ENCODE assay signal across 29 cellular contexts in the genomic region with DNA sequence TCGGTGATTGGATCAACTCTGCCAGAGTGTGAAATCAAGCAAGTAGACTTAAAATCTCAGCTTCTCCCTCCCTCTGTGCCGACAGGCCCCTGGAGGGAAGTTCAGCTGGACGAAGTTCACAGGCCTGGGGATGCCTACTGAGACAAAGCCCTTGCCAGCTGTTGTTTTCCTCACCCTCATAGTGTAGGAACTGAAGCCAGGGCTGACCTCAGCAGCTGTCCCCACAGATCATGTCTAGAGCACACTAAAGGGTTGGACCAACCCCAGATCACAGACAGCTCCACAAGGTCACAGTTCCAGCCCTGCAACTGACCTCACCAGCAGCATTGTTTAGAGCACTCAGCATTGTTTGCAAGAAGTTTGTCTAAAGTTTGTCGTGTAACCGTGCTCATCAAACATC.
DNase-seq lines count a peak whose midpoint lies in the region; ATAC-seq and TF ChIP-seq lines count a peak whose summit lies in the region.
"Had no signal": no experiment of that assay in that cellular context is flagged by ENCODE, and none has a peak within 500 bp of the region (broad histone marks: within the 10 kb centered on the region; RNA-seq: fewer than 3 reads in every experiment).

No MANE protein-coding gene starts in this region.

- H3K27me3 Mint-ChIP-seq in neural crest cell (ENCODE audit: low read depth): no peaks in the 10 kb centered on the region

- no peaks in the 10 kb centered on the region for H4K20me1 ChIP-seq in GM23248 (ENCODE audit: insufficient read depth)
- no peaks in the 10 kb centered on the region for H4K20me1 ChIP-seq in Karpas-422 (ENCODE audit: insufficient read depth, low read depth, low read length)
- H4K20me1 ChIP-seq: BLaER1 treated with 17β-estradiol and CSF1 and Interleukin-3, amounts not matched to agents 10 nM and 100 nM had no signal

- H3K27ac Mint-ChIP-seq in neural crest cell (ENCODE audit: unreplicated experiment): peak overlapping the region; percentile 88
- H3K27ac Mint-ChIP-seq in stimulated activated effector memory CD8-positive, alpha-beta T cell treated with anti-CD3 and anti-CD28 coated beads, Interleukin-12 subunit alpha, Interleukin-12 subunit beta, amount 100 ng/mL, for 72 hours: no peak overlapping the region
- H3K27ac Mint-ChIP-seq: activated CD8-positive, alpha-beta T cell treated with anti-CD3 and anti-CD28 coated beads, Interleukin-2, amount 10 ng/mL, durations not matched to agents 7 days and 5 days had no signal

- WGBS in heart right ventricle, 2 donors: 55 to 59% methylated on average over 5 of the region's 5 CpGs
- 79 to 83% methylated on average over 5 of the region's 5 CpGs for WGBS in GM23248 (ENCODE audit: low coverage in 1 of 2, low lambda C conversion rate in 2 of 2, missing lambda C conversion rate in 2 of 2), 2 experiments

- no peaks in the 10 kb centered on the region for H3K9me3 Mint-ChIP-seq in neural crest cell
- H3K9me3 Mint-ChIP-seq in stimulated activated effector memory CD8-positive, alpha-beta T cell treated with anti-CD3 and anti-CD28 coated beads, Interleukin-12 subunit alpha, Interleukin-12 subunit beta, amount 100 ng/mL, for 72 hours: no peaks in the 10 kb centered on the region

- TF ChIP-seq CTCF in heart right ventricle (IDR thresholded peaks at IDR 0.05): no peak
- no peak for TF ChIP-seq CTCF in neural crest cell (conservative IDR thresholded peaks at IDR 0.05)

- in situ Hi-C loops in GM23248 (cut with MboI): no loop called here

- no peaks in the 10 kb centered on the region for H3K36me3 Mint-ChIP-seq in neural crest cell (ENCODE audit: low read depth)
- no peaks in the 10 kb centered on the region for H3K36me3 Mint-ChIP-seq in stimulated activated effector memory CD8-positive, alpha-beta T cell treated with anti-CD3 and anti-CD28 coated beads, Interleukin-12 subunit alpha, Interleukin-12 subunit beta, amount 100 ng/mL, for 72 hours

- no peaks in the 10 kb centered on the region for H3K79me2 ChIP-seq in GM23248 (ENCODE audit: insufficient read depth)
- H3K79me2 ChIP-seq in Karpas-422 (ENCODE audit: low read length): no peaks in the 10 kb centered on the region

- peak overlapping the region in 1 of 10 donors; percentile 15 for H3K27ac ChIP-seq in heart right ventricle
- H3K27ac ChIP-seq in GM23248: no peak overlapping the region
- no peak overlapping the region for H3K27ac ChIP-seq in Karpas-422 (ENCODE audit: low read length)
- H3K27ac ChIP-seq: BLaER1 treated with 17β-estradiol and CSF1 and Interleukin-3, amounts not matched to agents 10 nM and 100 nM; brain microvascular endothelial cell; esophagus squamous epithelium; left lung; Peyer's patch; tibial artery had no signal

- H3K27me3 ChIP-seq in heart right ventricle (no peaks in the 10 kb centered on the region), GM23248 (replicated peaks; ENCODE audit: insufficient read depth) (no peaks in the 10 kb centered on the region), Karpas-422 (ENCODE audit: low read length) (no peaks in the 10 kb centered on the region)
- H3K27me3 ChIP-seq: BLaER1 treated with 17β-estradiol and CSF1 and Interleukin-3, amounts not matched to agents 10 nM and 100 nM; brain microvascular endothelial cell; dorsolateral prefrontal cortex; esophagus squamous epithelium; left lung; Peyer's patch had no signal

- no peak overlapping the region for H2AFZ ChIP-seq in GM23248
- H2AFZ ChIP-seq in Karpas-422 (ENCODE audit: low read length): no peak overlapping the region

- no peaks in the 10 kb centered on the region for H3F3A ChIP-seq in GM23248 (ENCODE audit: insufficient read depth)

- H3K4me1 Mint-ChIP-seq in neural crest cell: peaks cover 29% of the 10 kb centered on the region
- H3K4me1 Mint-ChIP-seq in stimulated activated effector memory CD8-positive, alpha-beta T cell treated with anti-CD3 and anti-CD28 coated beads, Interleukin-12 subunit alpha, Interleukin-12 subunit beta, amount 100 ng/mL, for 72 hours: no peaks in the 10 kb centered on the region

- no peak overlapping the region for H3K4me2 ChIP-seq in GM23248 (ENCODE audit: unreplicated experiment)
- no peak overlapping the region for H3K4me2 ChIP-seq in Karpas-422 (ENCODE audit: low read depth, low read length, poor library complexity, severe bottlenecking)
- H3K4me2 ChIP-seq: BLaER1 treated with 17β-estradiol and CSF1 and Interleukin-3, amounts not matched to agents 10 nM and 100 nM had no signal

- intact Hi-C loops in heart right ventricle (cut with DNase I): no loop called here

- H3K4me3 Mint-ChIP-seq in neural crest cell: no peak overlapping the region
- H3K4me3 Mint-ChIP-seq in stimulated activated effector memory CD8-positive, alpha-beta T cell treated with anti-CD3 and anti-CD28 coated beads, Interleukin-12 subunit alpha, Interleukin-12 subunit beta, amount 100 ng/mL, for 72 hours: no peak overlapping the region
- H3K4me3 Mint-ChIP-seq: activated CD8-positive, alpha-beta T cell treated with anti-CD3 and anti-CD28 coated beads, Interleukin-2, amount 10 ng/mL, durations not matched to agents 7 days and 5 days had no signal

- H3K4me1 ChIP-seq in heart right ventricle (peaks cover 0 to 21% (median 10%) of the 10 kb centered on the region in 9 donors), GM23248 (ENCODE audit: insufficient read depth) (peaks cover 7% of the 10 kb centered on the region), Karpas-422 (ENCODE audit: low read length) (no peaks in the 10 kb centered on the region)
- H3K4me1 ChIP-seq: left lung had no signal

- DNase-seq in RPMI8226 (peak; percentile 45), heart right ventricle (peak in 1 of 2 donors; percentile 27), neural crest cell (ENCODE audit: low read depth, low spot score) (no peak), GM23248 (no peak), Karpas-422 (no peak), AG20443 (ENCODE audit: low spot score) (no peak)
- DNase-seq in stimulated activated effector memory CD8-positive, alpha-beta T cell treated with anti-CD3 and anti-CD28 coated beads, Interleukin-12 subunit alpha, Interleukin-12 subunit beta, amount 100 ng/mL, for 72 hours (ENCODE audit: low spot score in 2 of 2): no peak
- DNase-seq: activated CD4-positive, alpha-beta T cell treated with anti-CD3 and anti-CD28 coated beads for 4 hours; activated CD8-positive, alpha-beta T cell treated with anti-CD3 and anti-CD28 coated beads, Interleukin-2, amount 10 ng/mL, durations not matched to agents 7 days and 5 days; activated naive CD4-positive, alpha-beta T cell treated with anti-CD3 and anti-CD28 coated beads, Interleukin-2, amount 50 U/mL, for 16 hours; brain microvascular endothelial cell; esophagus squamous epithelium; foreskin melanocyte; HCEC 1CT; Kasumi-1; left lung; mesendoderm; MV-4-11; NCI-H1436; NCI-H2081 treated with DMSO at 0.1 percent for 48 hours; NCI-H2227 treated with DMSO at 0.1 percent for 48 hours; occipital lobe; Peyer's patch; stimulated activated CD4-positive, alpha-beta T cell treated with anti-CD3 and anti-CD28 coated beads, Interleukin-12 subunit alpha, Interleukin-12 subunit beta, amount 100 ng/mL, for 4 hours; stimulated activated CD4-positive, alpha-beta T cell treated with anti-CD3 and anti-CD28 coated beads, Interleukin-2, amount 100 ng/mL, for 48 hours; T-helper 9 cell; tibial artery had no signal

- H3K4me3 ChIP-seq in heart right ventricle (no peak overlapping the region), GM23248 (no peak overlapping the region), Karpas-422 (ENCODE audit: low read length) (no peak overlapping the region)
- H3K4me3 ChIP-seq: BLaER1 treated with 17β-estradiol and CSF1 and Interleukin-3, amounts not matched to agents 10 nM and 100 nM; dorsolateral prefrontal cortex; esophagus squamous epithelium; left lung; Peyer's patch; tibial artery had no signal

- H3K9me2 ChIP-seq in GM23248 (ENCODE audit: insufficient read depth): no peaks in the 10 kb centered on the region
- H3K9me2 ChIP-seq in Karpas-422 (replicated peaks; ENCODE audit: insufficient read depth, low read length): no peaks in the 10 kb centered on the region

- ATAC-seq in heart right ventricle: peak; percentile 62 to 87 (median 74)
- ATAC-seq in stimulated activated effector memory CD8-positive, alpha-beta T cell treated with anti-CD3 and anti-CD28 coated beads, Interleukin-12 subunit alpha, Interleukin-12 subunit beta, amount 100 ng/mL, for 72 hours: peak; percentile 35
- ATAC-seq: activated CD8-positive, alpha-beta T cell treated with anti-CD3 and anti-CD28 coated beads, Interleukin-2, amount 10 ng/mL, durations not matched to agents 7 days and 5 days; left lung had no signal

- H3K9ac ChIP-seq in GM23248 (no peak overlapping the region), Karpas-422 (ENCODE audit: low read length) (no peak overlapping the region)
- H3K9ac ChIP-seq: BLaER1 treated with 17β-estradiol and CSF1 and Interleukin-3, amounts not matched to agents 10 nM and 100 nM had no signal

- H3K9me3 ChIP-seq in heart right ventricle: no peaks in the 10 kb centered on the region
- no peaks in the 10 kb centered on the region for H3K9me3 ChIP-seq in GM23248 (ENCODE audit: low read depth)
- no peaks in the 10 kb centered on the region for H3K9me3 ChIP-seq in Karpas-422 (ENCODE audit: low read length)
- H3K9me3 ChIP-seq: BLaER1 treated with 17β-estradiol and CSF1 and Interleukin-3, amounts not matched to agents 10 nM and 100 nM; esophagus squamous epithelium; left lung; Peyer's patch; tibial artery had no signal

- H3K36me3 ChIP-seq in heart right ventricle: no peaks in the 10 kb centered on the region
- no peaks in the 10 kb centered on the region for H3K36me3 ChIP-seq in GM23248 (ENCODE audit: low read depth)
- H3K36me3 ChIP-seq in Karpas-422 (ENCODE audit: insufficient read depth, low read length): no peaks in the 10 kb centered on the region
- H3K36me3 ChIP-seq: BLaER1 treated with 17β-estradiol and CSF1 and Interleukin-3, amounts not matched to agents 10 nM and 100 nM; brain microvascular endothelial cell; esophagus squamous epithelium; left lung; Peyer's patch; tibial artery had no signal
